In the genomic region with DNA sequence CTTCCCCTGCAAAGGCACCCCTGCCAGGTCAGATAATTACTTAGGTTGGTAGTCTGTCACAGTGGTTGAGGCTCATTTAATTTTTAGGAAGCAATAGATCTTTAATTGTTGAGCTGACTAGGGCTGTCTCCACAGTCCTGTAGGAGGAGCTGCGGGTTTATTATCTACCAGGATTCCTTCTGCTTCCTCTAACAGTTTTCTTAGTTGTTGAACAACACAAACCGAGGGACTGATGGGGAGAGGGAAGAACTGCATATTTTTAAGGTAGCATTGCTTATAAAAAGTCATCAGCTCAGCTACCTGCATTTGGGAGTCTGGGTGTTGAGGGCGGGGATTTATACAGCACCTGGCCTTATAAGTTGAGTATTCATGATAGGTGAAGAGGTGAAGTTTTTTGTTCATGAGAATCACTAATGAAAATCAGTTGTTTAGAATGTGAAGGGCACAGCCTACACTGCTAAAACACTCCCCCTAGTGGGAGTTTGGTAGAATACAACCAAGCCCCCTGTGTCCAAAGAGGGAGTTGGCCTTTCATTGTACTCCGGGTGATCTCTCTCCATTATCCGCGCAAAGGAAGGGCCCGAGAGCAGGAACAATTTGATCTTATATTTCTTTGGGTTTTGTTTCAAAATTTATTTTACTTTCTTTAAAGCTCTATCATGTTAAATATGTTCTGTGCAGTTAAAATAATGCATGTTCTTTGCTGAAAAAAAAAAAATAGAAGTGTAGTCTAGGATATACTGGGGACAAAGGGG, we compare ENCODE assay signal across 8 cellular contexts.
A peak's percentile ranks its signal among the peaks of the same experiment; 100 is the strongest.
DNase-seq lines count a peak whose midpoint lies in the region; ATAC-seq and TF ChIP-seq lines count a peak whose summit lies in the region.

No MANE protein-coding gene starts in this region.

- H3K4me2 ChIP-seq in neural cell (ENCODE audit: low read length) = no peak overlapping the region

- H3K27me3 ChIP-seq in neural cell (ENCODE audit: insufficient read depth, low read depth, low read length) = no peaks in the 10 kb centered on the region

- no peak overlapping the region for H2AFZ ChIP-seq in neural cell (ENCODE audit: low read depth, low read length)

- H3K9ac ChIP-seq in neural cell (ENCODE audit: low read length) = no peak overlapping the region

- H3F3A ChIP-seq in neural cell (ENCODE audit: insufficient read depth, low read length, poor library complexity, severe bottlenecking) = no peaks in the 10 kb centered on the region

- H3K4me3 ChIP-seq in fibroblast of pulmonary artery (replicated peaks; ENCODE audit: low read depth, low read length) (no peak overlapping the region), neural cell (ENCODE audit: low read length) (no peak overlapping the region)

- H3K79me2 ChIP-seq in neural cell (replicated peaks; ENCODE audit: insufficient read depth, low read length) = no peaks in the 10 kb centered on the region

- no peaks in the 10 kb centered on the region for H4K20me1 ChIP-seq in neural cell (ENCODE audit: insufficient read depth)

- peak; percentile 74 for DNase-seq in ELF-1 (ENCODE audit: low read depth, low spot score)
- DNase-seq in NCI-H774 (lab: John Stamatoyannopoulos, UW) = peak; percentile 46
- DNase-seq in activated T-cell treated with anti-CD3 and anti-CD28 coated beads for 4 hours = peak; percentile 42
- peak; percentile 74 for DNase-seq in fibroblast of pulmonary artery (ENCODE audit: low read depth)
- DNase-seq in mesenteric fat pad (ENCODE audit: low spot score) = no peak

- TF ChIP-seq EP300 in neural cell (conservative IDR thresholded peaks at IDR 0.05; ENCODE audit: poor library complexity, severe bottlenecking) = no peak

- TF ChIP-seq CTCF in fibroblast of pulmonary artery (IDR thresholded peaks at IDR 0.05; ENCODE audit: low read length, missing control alignments) = peak; percentile 92
- TF ChIP-seq CTCF in neural cell (IDR thresholded peaks at IDR 0.05; ENCODE audit: poor library complexity, severe bottlenecking) = peak; percentile 88

- peak; percentile 87 for TF ChIP-seq RAD21 in neural cell (conservative IDR thresholded peaks at IDR 0.05)

- no peak overlapping the region for H3K27ac ChIP-seq in neural cell (ENCODE audit: low read length)

- no peaks in the 10 kb centered on the region for H3K36me3 ChIP-seq in neural cell (ENCODE audit: insufficient read depth, low read length)

- no peaks in the 10 kb centered on the region for H3K9me2 ChIP-seq in neural cell (ENCODE audit: insufficient read depth, low read length)

- ATAC-seq in HG03342 (IDR thresholded peaks at IDR 0.05; ENCODE audit: unreplicated experiment) (peak; percentile 34), HG03025 (IDR thresholded peaks at IDR 0.05; ENCODE audit: low FRiP score, unreplicated experiment) (no peak)

- H3K9me3 ChIP-seq in neural cell (ENCODE audit: low read length) = no peaks in the 10 kb centered on the region

TF ChIP-seq in neural cell, 6 proteins besides CTCF, POLR2A, EP300 and RAD21:
- TF ChIP-seq, protein P1, sequence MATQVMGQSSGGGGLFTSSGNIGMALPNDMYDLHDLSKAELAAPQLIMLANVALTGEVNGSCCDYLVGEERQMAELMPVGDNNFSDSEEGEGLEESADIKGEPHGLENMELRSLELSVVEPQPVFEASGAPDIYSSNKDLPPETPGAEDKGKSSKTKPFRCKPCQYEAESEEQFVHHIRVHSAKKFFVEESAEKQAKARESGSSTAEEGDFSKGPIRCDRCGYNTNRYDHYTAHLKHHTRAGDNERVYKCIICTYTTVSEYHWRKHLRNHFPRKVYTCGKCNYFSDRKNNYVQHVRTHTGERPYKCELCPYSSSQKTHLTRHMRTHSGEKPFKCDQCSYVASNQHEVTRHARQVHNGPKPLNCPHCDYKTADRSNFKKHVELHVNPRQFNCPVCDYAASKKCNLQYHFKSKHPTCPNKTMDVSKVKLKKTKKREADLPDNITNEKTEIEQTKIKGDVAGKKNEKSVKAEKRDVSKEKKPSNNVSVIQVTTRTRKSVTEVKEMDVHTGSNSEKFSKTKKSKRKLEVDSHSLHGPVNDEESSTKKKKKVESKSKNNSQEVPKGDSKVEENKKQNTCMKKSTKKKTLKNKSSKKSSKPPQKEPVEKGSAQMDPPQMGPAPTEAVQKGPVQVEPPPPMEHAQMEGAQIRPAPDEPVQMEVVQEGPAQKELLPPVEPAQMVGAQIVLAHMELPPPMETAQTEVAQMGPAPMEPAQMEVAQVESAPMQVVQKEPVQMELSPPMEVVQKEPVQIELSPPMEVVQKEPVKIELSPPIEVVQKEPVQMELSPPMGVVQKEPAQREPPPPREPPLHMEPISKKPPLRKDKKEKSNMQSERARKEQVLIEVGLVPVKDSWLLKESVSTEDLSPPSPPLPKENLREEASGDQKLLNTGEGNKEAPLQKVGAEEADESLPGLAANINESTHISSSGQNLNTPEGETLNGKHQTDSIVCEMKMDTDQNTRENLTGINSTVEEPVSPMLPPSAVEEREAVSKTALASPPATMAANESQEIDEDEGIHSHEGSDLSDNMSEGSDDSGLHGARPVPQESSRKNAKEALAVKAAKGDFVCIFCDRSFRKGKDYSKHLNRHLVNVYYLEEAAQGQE (IDR thresholded peaks at IDR 0.05; ENCODE audit: borderline replicate concordance) = no peak
- TF ChIP-seq EZH2 (IDR thresholded peaks at IDR 0.05; ENCODE audit: borderline replicate concordance, insufficient read depth, low read length, poor library complexity, severe bottlenecking) (no peak), SMC3 (conservative IDR thresholded peaks at IDR 0.05; ENCODE audit: poor library complexity) (peak; percentile 93)
